ENCODE assay signal across 21 cellular contexts in the genomic region with DNA sequence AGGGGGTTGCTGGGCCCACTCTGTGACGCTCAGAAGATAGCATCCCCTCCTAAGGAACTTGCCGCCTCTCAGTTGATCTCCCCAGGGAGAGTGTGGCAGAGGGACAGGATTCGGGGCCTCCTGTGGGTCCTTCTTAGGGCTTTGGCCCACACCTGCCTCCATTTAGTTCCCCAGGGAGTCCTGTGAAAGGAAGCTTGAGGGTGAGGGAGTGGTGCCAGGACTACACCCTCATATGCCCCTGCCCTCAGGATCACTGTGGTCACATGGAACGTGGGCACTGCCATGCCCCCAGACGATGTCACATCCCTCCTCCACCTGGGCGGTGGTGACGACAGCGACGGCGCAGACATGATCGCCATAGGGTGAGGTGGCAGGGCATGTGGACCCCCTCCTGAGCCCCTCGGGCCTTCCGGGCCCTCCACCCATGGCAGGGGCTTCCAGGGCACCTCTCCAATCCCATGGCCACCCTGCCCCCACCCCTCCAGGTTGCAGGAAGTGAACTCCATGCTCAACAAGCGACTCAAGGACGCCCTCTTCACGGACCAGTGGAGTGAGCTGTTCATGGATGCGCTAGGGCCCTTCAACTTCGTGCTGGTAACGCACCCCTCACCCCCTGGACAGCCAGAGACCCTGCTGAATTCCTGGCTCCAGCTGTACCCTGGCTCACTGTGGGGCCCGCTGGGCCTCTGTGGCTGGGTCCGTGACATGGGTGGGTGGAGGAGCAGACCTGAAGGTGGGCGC. TPM values are rescaled to one million over a fixed set of nuclear protein-coding genes. Genes with fewer than 3 reads are reported as not detected.
"Had no signal": no experiment of that assay in that cellular context is flagged by ENCODE, and none has a peak within 500 bp of the region (broad histone marks: within the 10 kb centered on the region; RNA-seq: fewer than 3 reads in every experiment).

No MANE protein-coding gene starts in this region.

- H3K27ac ChIP-seq: coronary artery, heart right ventricle, left ventricle myocardium inferior, ovary, stomach, thoracic aorta had no signal

- H3K36me3 Mint-ChIP-seq: activated naive CD4-positive, alpha-beta T cell treated with anti-CD3 and anti-CD28 coated beads, Interleukin-2, amount 50 U/mL, for 24 hours; memory B cell had no signal

- H3K27me3 Mint-ChIP-seq: activated naive CD4-positive, alpha-beta T cell treated with anti-CD3 and anti-CD28 coated beads, Interleukin-2, amount 50 U/mL, for 24 hours; activated T-helper 17 cell treated with anti-CD3 and anti-CD28 coated beads, Interleukin-2, amount 50 U/mL, for 72 hours had no signal

- H3K9me3 ChIP-seq: heart right ventricle, left ventricle myocardium inferior, ovary, stomach, thoracic aorta had no signal

- H3K9me3 Mint-ChIP-seq: activated B cell treated with CpG ODN at 0.5 μM for 24 hours; activated naive CD4-positive, alpha-beta T cell treated with anti-CD3 and anti-CD28 coated beads, Interleukin-2, amount 50 U/mL, for 24 hours; activated T-helper 17 cell treated with anti-CD3 and anti-CD28 coated beads, Interleukin-2, amount 50 U/mL, for 72 hours; memory B cell had no signal

- H3K4me3 ChIP-seq: coronary artery, heart right ventricle, left ventricle myocardium inferior, ovary, stomach, thoracic aorta had no signal

- DNase-seq: activated B cell treated with CpG ODN at 0.5 μM for 24 hours; activated CD4-positive, alpha-beta T cell treated with anti-CD3 and anti-CD28 coated beads, Interleukin-2, amount 50 U/mL, for 1 hour; activated T-cell treated with anti-CD3 and anti-CD28 coated beads for 4 hours; caudate nucleus; effector CD4-positive, alpha-beta T cell; heart right ventricle; left ventricle myocardium inferior; ovary; retina; stimulated activated CD4-positive, alpha-beta T cell treated with anti-CD3 and anti-CD28 coated beads, Interleukin-4, amount 100 ng/mL, for 4 hours; stomach had no signal

- ATAC-seq: activated T-helper 17 cell treated with anti-CD3 and anti-CD28 coated beads, Interleukin-2, amount 50 U/mL, for 72 hours; heart right ventricle had no signal

- H3K27me3 ChIP-seq: heart right ventricle, ovary, stomach had no signal

- H3K4me1 Mint-ChIP-seq: activated naive CD4-positive, alpha-beta T cell treated with anti-CD3 and anti-CD28 coated beads, Interleukin-2, amount 50 U/mL, for 24 hours had no signal

- H3K4me3 Mint-ChIP-seq: activated naive CD4-positive, alpha-beta T cell treated with anti-CD3 and anti-CD28 coated beads, Interleukin-2, amount 50 U/mL, for 24 hours; activated T-helper 17 cell treated with anti-CD3 and anti-CD28 coated beads, Interleukin-2, amount 50 U/mL, for 72 hours; memory B cell had no signal

- H3K27ac Mint-ChIP-seq: activated B cell treated with CpG ODN at 0.5 μM for 24 hours; activated naive CD4-positive, alpha-beta T cell treated with anti-CD3 and anti-CD28 coated beads, Interleukin-2, amount 50 U/mL, for 24 hours; activated T-helper 17 cell treated with anti-CD3 and anti-CD28 coated beads, Interleukin-2, amount 50 U/mL, for 72 hours; memory B cell had no signal

- H3K36me3 ChIP-seq: ovary, stomach, thoracic aorta had no signal

- FAIRE-seq: frontal cortex, keratinocyte had no signal

RNA-seq across cellular contexts. Expression of gene PLA2G3, which starts 14.0 kb away (rescaled TPM):
- total RNA-seq: activated B cell treated with CpG ODN at 0.5 μM for 24 hours; activated CD8-positive, alpha-beta memory T cell treated with anti-CD3 and anti-CD28 coated beads for 36 hours; activated T-helper 17 cell treated with anti-CD3 and anti-CD28 coated beads, Interleukin-2, amount 50 U/mL, for 72 hours; heart right ventricle; left ventricle myocardium inferior; stomach; thoracic aorta; urinary bladder had no signal
- polyA plus RNA-seq: neural cell, ovary, urinary bladder had no signal
